Comparison of ENCODE assay signal across 1 cellular context in the genomic region with DNA sequence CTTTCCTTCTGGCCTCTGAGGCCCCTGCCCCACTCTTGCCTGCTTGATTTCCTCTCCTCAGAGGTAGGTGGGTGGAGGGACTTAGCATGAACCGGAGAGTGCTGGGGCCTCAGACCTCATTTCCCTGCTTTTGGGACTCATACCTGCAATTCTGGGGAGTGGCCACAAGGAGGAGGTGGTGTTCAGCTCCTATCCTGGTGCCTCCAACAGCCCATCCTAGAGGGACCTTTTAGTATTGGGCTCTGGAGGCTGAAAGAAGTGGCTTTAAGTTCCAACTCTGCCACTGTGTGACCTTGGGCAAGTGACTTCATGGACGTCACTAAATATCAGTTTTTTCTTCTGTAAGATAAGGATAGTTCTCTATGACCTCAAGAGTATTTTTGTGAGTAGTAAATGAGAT.
TF ChIP-seq lines count a peak whose summit lies in the region.

No MANE protein-coding gene starts in this region.

TF ChIP-seq in GM12878, 131 proteins besides CTCF, POLR2A, EP300 and RAD21 (continued from another document):
- TF ChIP-seq, protein P1, sequence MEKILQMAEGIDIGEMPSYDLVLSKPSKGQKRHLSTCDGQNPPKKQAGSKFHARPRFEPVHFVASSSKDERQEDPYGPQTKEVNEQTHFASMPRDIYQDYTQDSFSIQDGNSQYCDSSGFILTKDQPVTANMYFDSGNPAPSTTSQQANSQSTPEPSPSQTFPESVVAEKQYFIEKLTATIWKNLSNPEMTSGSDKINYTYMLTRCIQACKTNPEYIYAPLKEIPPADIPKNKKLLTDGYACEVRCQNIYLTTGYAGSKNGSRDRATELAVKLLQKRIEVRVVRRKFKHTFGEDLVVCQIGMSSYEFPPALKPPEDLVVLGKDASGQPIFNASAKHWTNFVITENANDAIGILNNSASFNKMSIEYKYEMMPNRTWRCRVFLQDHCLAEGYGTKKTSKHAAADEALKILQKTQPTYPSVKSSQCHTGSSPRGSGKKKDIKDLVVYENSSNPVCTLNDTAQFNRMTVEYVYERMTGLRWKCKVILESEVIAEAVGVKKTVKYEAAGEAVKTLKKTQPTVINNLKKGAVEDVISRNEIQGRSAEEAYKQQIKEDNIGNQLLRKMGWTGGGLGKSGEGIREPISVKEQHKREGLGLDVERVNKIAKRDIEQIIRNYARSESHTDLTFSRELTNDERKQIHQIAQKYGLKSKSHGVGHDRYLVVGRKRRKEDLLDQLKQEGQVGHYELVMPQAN (conservative IDR thresholded peaks at IDR 0.05): no peak
- TF ChIP-seq DPF2 (IDR thresholded peaks at IDR 0.05) (no peak), SREBF2 (IDR thresholded peaks at IDR 0.05; ENCODE audit: low read length) (no peak), PAX8 (IDR thresholded peaks at IDR 0.05) (no peak), ZZZ3 (IDR thresholded peaks at IDR 0.05; ENCODE audit: control insufficient read depth, insufficient read length, low read depth) (no peak), ZNF207 (IDR thresholded peaks at IDR 0.05; ENCODE audit: borderline replicate concordance) (no peak), KDM1A (IDR thresholded peaks at IDR 0.05; ENCODE audit: borderline replicate concordance) (no peak), IKZF1 (conservative IDR thresholded peaks at IDR 0.05) (no peak), SMAD1 (IDR thresholded peaks at IDR 0.05; ENCODE audit: low read depth, partially characterized antibody) (no peak), BCL11A (IDR thresholded peaks at IDR 0.05; ENCODE audit: low read depth, low read length) (no peak), ATF3 (IDR thresholded peaks at IDR 0.05; ENCODE audit: borderline replicate concordance, extremely low read depth, low read depth, low read length) (no peak)
